In the genomic region with DNA sequence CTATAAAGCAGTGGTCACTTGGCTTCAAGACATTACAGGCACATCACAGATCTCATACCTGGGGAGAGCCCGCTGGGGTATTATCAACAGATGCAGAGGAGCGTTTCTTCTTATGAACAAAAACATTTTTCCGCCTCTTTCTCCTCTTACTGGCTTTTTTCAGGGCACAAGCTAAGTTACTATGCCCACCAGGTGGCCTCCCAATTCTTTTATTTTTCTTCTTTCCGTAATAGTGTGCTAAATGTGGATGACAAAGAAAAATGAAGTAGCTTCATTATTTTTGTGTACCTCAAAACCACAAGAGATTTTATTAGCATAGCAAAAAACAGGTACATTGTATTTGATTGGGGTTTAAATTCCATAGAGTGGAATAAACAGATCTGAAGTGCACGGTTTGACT, we compare ENCODE assay signal across 3 cellular contexts.
TF ChIP-seq lines count a peak whose summit lies in the region.

No MANE protein-coding gene starts in this region.

TF ChIP-seq in SK-N-SH, 30 proteins besides CTCF, POLR2A, EP300 and RAD21:
- TF ChIP-seq SMC3 (IDR thresholded peaks at IDR 0.05; ENCODE audit: low read depth, low read length) (peak; percentile 26; the same call in 1 of the 2 replicates), MAX (IDR thresholded peaks at IDR 0.05; ENCODE audit: low read depth) (no peak), YY1 (IDR thresholded peaks at IDR 0.05; ENCODE audit: low read depth) (no peak)

TF ChIP-seq in SK-N-SH treated with all-trans-retinoic acid at 6 μM for 48 hours, 23 proteins besides CTCF, POLR2A, EP300 and RAD21:
- TF ChIP-seq BACH2 (CRISPR knock-in tag; IDR thresholded peaks at IDR 0.05; ENCODE audit: borderline replicate concordance) (no peak), POU6F1 (CRISPR knock-in tag; IDR thresholded peaks at IDR 0.05; ENCODE audit: borderline replicate concordance, low read depth) (no peak), ZFP3 (CRISPR knock-in tag; IDR thresholded peaks at IDR 0.05) (no peak), ARNTL (CRISPR knock-in tag; IDR thresholded peaks at IDR 0.05; ENCODE audit: borderline replicate concordance, low read depth) (no peak), SNAI2 (CRISPR knock-in tag; IDR thresholded peaks at IDR 0.05) (no peak), ISL1 (CRISPR knock-in tag; IDR thresholded peaks at IDR 0.05) (no peak), OSR1 (CRISPR knock-in tag; IDR thresholded peaks at IDR 0.05) (no peak), PPARA (CRISPR knock-in tag; IDR thresholded peaks at IDR 0.05; ENCODE audit: borderline replicate concordance) (no peak), TSHZ2 (CRISPR knock-in tag; IDR thresholded peaks at IDR 0.05) (no peak), GLIS3 (CRISPR knock-in tag; IDR thresholded peaks at IDR 0.05) (no peak), ZNF565 (CRISPR knock-in tag; conservative IDR thresholded peaks at IDR 0.05; ENCODE audit: low read depth) (no peak), CSRNP3 (CRISPR knock-in tag; IDR thresholded peaks at IDR 0.05) (no peak), ZNF8 (CRISPR knock-in tag; IDR thresholded peaks at IDR 0.05) (no peak), RARB (CRISPR knock-in tag; IDR thresholded peaks at IDR 0.05) (no peak), ZC3H10 (CRISPR knock-in tag; IDR thresholded peaks at IDR 0.05) (no peak)

TF ChIP-seq in K562, 482 proteins besides CTCF, POLR2A, EP300 and RAD21:
- no peak for TF ChIP-seq THRB (CRISPR knock-in tag; conservative IDR thresholded peaks at IDR 0.05)
- TF ChIP-seq, protein P1, sequence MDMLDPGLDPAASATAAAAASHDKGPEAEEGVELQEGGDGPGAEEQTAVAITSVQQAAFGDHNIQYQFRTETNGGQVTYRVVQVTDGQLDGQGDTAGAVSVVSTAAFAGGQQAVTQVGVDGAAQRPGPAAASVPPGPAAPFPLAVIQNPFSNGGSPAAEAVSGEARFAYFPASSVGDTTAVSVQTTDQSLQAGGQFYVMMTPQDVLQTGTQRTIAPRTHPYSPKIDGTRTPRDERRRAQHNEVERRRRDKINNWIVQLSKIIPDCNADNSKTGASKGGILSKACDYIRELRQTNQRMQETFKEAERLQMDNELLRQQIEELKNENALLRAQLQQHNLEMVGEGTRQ (CRISPR knock-in tag; IDR thresholded peaks at IDR 0.05), result no peak
- TF ChIP-seq, protein P2, sequence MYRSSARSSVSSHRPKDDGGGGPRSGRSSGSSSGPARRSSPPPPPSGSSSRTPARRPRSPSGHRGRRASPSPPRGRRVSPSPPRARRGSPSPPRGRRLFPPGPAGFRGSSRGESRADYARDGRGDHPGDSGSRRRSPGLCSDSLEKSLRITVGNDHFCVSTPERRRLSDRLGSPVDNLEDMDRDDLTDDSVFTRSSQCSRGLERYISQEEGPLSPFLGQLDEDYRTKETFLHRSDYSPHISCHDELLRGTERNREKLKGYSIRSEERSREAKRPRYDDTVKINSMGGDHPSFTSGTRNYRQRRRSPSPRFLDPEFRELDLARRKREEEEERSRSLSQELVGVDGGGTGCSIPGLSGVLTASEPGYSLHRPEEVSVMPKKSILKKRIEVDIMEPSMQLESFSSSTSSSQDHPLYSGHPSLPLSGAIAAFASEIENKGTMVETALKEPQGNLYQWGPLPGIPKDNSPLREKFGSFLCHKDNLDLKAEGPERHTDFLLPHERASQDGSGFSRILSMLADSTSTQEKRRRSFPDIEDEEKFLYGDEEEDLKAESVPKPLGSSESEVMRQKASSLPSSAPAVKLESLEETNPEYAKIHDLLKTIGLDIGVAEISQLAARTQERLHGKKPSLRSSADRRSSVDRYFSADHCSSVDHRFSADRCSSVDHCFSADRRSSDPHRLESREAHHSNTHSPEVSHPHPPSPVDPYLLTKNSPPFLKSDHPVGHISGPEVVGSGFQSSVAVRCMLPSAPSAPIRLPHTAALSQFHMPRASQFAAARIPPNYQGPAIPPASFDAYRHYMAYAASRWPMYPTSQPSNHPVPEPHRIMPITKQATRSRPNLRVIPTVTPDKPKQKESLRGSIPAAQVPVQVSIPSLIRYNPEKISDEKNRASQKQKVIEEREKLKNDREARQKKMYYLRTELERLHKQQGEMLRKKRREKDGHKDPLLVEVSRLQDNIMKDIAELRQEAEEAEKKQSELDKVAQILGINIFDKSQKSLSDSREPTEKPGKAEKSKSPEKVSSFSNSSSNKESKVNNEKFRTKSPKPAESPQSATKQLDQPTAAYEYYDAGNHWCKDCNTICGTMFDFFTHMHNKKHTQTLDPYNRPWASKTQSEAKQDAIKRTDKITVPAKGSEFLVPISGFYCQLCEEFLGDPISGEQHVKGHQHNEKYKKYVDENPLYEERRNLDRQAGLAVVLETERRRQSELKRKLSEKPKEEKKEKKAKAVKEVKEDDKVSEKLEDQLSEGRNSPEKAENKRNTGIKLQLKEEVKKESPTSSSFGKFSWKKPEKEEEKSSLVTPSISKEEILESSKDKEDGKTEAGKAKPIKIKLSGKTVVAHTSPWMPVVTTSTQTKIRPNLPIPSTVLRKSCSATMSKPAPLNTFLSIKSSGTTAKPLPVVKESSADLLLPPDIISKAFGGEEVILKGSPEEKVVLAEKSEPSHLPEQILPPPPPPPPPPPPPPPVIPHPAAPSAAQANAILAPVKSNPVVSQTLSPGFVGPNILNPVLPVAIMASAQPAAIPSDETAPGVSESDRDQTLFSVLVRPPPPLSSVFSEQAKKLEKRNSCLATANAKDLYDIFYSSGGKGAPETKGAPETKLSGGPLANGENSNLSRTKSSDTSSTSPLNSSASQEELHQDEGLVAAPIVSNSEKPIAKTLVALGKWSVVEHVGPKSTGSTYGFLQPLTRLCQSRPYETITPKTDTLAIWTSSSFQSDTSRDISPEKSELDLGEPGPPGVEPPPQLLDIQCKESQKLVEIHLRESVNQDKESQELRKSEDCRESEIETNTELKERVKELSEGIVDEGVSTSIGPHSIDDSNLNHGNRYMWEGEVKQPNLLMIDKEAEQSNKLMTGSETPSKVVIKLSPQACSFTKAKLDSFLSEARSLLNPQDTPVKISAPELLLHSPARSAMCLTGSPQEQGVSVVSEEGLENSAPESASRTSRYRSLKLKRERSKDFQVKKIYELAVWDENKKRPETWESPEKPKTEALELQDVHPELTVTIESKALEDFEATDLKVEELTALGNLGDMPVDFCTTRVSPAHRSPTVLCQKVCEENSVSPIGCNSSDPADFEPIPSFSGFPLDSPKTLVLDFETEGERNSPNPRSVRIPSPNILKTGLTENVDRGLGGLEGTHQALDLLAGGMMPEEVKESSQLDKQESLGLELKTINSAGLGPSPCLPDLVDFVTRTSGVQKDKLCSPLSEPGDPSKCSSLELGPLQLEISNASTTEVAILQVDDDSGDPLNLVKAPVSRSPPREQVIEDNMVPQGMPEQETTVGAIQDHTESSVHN (IDR thresholded peaks at IDR 0.05; ENCODE audit: borderline replicate concordance in 1 of 2, low read depth in 1 of 2), result no peak
- TF ChIP-seq, protein P3, sequence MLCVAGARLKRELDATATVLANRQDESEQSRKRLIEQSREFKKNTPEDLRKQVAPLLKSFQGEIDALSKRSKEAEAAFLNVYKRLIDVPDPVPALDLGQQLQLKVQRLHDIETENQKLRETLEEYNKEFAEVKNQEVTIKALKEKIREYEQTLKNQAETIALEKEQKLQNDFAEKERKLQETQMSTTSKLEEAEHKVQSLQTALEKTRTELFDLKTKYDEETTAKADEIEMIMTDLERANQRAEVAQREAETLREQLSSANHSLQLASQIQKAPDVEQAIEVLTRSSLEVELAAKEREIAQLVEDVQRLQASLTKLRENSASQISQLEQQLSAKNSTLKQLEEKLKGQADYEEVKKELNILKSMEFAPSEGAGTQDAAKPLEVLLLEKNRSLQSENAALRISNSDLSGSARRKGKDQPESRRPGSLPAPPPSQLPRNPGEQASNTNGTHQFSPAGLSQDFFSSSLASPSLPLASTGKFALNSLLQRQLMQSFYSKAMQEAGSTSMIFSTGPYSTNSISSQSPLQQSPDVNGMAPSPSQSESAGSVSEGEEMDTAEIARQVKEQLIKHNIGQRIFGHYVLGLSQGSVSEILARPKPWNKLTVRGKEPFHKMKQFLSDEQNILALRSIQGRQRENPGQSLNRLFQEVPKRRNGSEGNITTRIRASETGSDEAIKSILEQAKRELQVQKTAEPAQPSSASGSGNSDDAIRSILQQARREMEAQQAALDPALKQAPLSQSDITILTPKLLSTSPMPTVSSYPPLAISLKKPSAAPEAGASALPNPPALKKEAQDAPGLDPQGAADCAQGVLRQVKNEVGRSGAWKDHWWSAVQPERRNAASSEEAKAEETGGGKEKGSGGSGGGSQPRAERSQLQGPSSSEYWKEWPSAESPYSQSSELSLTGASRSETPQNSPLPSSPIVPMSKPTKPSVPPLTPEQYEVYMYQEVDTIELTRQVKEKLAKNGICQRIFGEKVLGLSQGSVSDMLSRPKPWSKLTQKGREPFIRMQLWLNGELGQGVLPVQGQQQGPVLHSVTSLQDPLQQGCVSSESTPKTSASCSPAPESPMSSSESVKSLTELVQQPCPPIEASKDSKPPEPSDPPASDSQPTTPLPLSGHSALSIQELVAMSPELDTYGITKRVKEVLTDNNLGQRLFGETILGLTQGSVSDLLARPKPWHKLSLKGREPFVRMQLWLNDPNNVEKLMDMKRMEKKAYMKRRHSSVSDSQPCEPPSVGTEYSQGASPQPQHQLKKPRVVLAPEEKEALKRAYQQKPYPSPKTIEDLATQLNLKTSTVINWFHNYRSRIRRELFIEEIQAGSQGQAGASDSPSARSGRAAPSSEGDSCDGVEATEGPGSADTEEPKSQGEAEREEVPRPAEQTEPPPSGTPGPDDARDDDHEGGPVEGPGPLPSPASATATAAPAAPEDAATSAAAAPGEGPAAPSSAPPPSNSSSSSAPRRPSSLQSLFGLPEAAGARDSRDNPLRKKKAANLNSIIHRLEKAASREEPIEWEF (CRISPR knock-in tag; IDR thresholded peaks at IDR 0.05), result no peak
- TF ChIP-seq RBM17 (IDR thresholded peaks at IDR 0.05; ENCODE audit: borderline replicate concordance, low read depth, low read length), result no peak
- no peak for TF ChIP-seq HMGN3 (IDR thresholded peaks at IDR 0.05; ENCODE audit: borderline replicate concordance, extremely low read depth, insufficient read length, low read depth, low read length)
- TF ChIP-seq, protein P4, sequence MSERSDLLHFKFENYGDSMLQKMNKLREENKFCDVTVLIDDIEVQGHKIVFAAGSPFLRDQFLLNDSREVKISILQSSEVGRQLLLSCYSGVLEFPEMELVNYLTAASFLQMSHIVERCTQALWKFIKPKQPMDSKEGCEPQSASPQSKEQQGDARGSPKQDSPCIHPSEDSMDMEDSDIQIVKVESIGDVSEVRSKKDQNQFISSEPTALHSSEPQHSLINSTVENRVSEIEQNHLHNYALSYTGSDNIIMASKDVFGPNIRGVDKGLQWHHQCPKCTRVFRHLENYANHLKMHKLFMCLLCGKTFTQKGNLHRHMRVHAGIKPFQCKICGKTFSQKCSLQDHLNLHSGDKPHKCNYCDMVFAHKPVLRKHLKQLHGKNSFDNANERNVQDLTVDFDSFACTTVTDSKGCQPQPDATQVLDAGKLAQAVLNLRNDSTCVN (CRISPR knock-in tag; IDR thresholded peaks at IDR 0.05), result no peak
- TF ChIP-seq DACH1 (IDR thresholded peaks at IDR 0.05; ENCODE audit: partially characterized antibody), result no peak
- TF ChIP-seq HDAC3 (IDR thresholded peaks at IDR 0.05; ENCODE audit: borderline replicate concordance, partially characterized antibody), result no peak
- TF ChIP-seq ZNF23 (CRISPR knock-in tag; IDR thresholded peaks at IDR 0.05), result no peak
- no peak for TF ChIP-seq HDAC6 (IDR thresholded peaks at IDR 0.05; ENCODE audit: low read depth, low read length)
- TF ChIP-seq ZBTB11 (CRISPR knock-in tag; IDR thresholded peaks at IDR 0.05), result no peak
- no peak for TF ChIP-seq E2F3 (CRISPR knock-in tag; IDR thresholded peaks at IDR 0.05)
- TF ChIP-seq NFIX (CRISPR knock-in tag; IDR thresholded peaks at IDR 0.05; ENCODE audit: low read depth), result no peak
